9 cellular contexts compared by ENCODE assay signal in genomic region chr6:75604294-75604693, GRCh38. TPM values are rescaled to one million over a fixed set of nuclear protein-coding genes. Genes with fewer than 3 reads are reported as not detected.
DNase-seq lines count a peak whose midpoint lies in the region; ATAC-seq, FAIRE-seq and TF ChIP-seq lines count a peak whose summit lies in the region.
"Had no signal": no experiment of that assay in that cellular context is flagged by ENCODE, and none has a peak within 500 bp of the region (broad histone marks: within the 10 kb centered on the region; RNA-seq: fewer than 3 reads in every experiment).

No MANE protein-coding gene starts in this region.

- CTCF ChIA-PET in Calu3 (lab: Charles Lee): no interaction called here

- H3K4me3 Mint-ChIP-seq in Calu3 (ENCODE audit: low read depth, unreplicated experiment): peak overlapping the region; percentile 81

- no peaks in the 10 kb centered on the region for H3K27me3 Mint-ChIP-seq in Calu3 (ENCODE audit: unreplicated experiment)

- DNase-seq in Calu3 (no peak), NCI-H82 treated with DMSO at 0.1 percent for 48 hours (lab: John Stamatoyannopoulos, UW; ENCODE audit: unreplicated experiment) (peak; percentile 44), pancreas (no peak), OCI-M2 (lab: John Stamatoyannopoulos, UW; ENCODE audit: unreplicated experiment) (no peak), posterior cingulate gyrus (no peak)
- DNase-seq in effector memory CD4-positive, alpha-beta T cell: no peak
- DNase-seq in stimulated activated CD4-positive, alpha-beta T cell treated with anti-CD3 and anti-CD28 coated beads, Interleukin-15, amount 100 ng/mL, for 24 hours: no peak
- DNase-seq: NCI-H524 treated with DMSO at 0.1 percent for 48 hours had no signal

- no TSS peak for BruUV-seq in Calu3 (replicated peaks; lab: Mats Ljungman, UMichigan)

- WGBS in pancreas, 2 donors: 96 to 97% methylated on average over 16 of the region's 16 CpGs

- H3K36me3 Mint-ChIP-seq in Calu3 (ENCODE audit: insufficient read depth, unreplicated experiment): peaks cover 26% of the 10 kb centered on the region

- H3K4me1 ChIP-seq in effector memory CD4-positive, alpha-beta T cell (ENCODE audit: control insufficient read depth, insufficient read depth, low read length, poor library complexity, severe bottlenecking): peaks cover 26% of the 10 kb centered on the region
- peaks cover 0 to 19% (median 17%) of the 10 kb centered on the region in 3 donors for H3K4me1 ChIP-seq in pancreas

- no peak overlapping the region for H3K27ac ChIP-seq in effector memory CD4-positive, alpha-beta T cell (ENCODE audit: insufficient read depth, low read length, poor library complexity, severe bottlenecking)
- no peak overlapping the region for H3K27ac ChIP-seq in pancreas

- TF ChIP-seq CTCF in Calu3 (IDR thresholded peaks at IDR 0.05; ENCODE audit: unreplicated experiment): no peak
- TF ChIP-seq CTCF in pancreas (IDR thresholded peaks at IDR 0.05): no peak

- ATAC-seq in pancreas: no peak
- ATAC-seq in GM18511 (IDR thresholded peaks at IDR 0.05; ENCODE audit: unreplicated experiment): no peak

- no peaks in the 10 kb centered on the region for H3K27me3 ChIP-seq in effector memory CD4-positive, alpha-beta T cell (replicated peaks; ENCODE audit: control insufficient read depth, insufficient read depth, low read length, poor library complexity, severe bottlenecking)
- no peaks in the 10 kb centered on the region for H3K27me3 ChIP-seq in pancreas

- H3K36me3 ChIP-seq in effector memory CD4-positive, alpha-beta T cell (ENCODE audit: control insufficient read depth, insufficient read depth, low read length): peaks cover 4% of the 10 kb centered on the region
- peaks cover 0 to 7% (median 0%) of the 10 kb centered on the region in 3 donors for H3K36me3 ChIP-seq in pancreas

- no peak overlapping the region for H3K27ac Mint-ChIP-seq in Calu3 (ENCODE audit: unreplicated experiment)

- H3K4me3 ChIP-seq in effector memory CD4-positive, alpha-beta T cell (ENCODE audit: insufficient read depth, low read depth, low read length, poor library complexity, severe bottlenecking): peak overlapping the region; percentile 94
- peak overlapping the region in 3 of 4 donors; percentile 67 to 83 (median 78) for H3K4me3 ChIP-seq in pancreas

- H3K9me3 Mint-ChIP-seq in Calu3 (ENCODE audit: low read depth, unreplicated experiment): no peaks in the 10 kb centered on the region

- no peaks in the 10 kb centered on the region for H3K9me3 ChIP-seq in effector memory CD4-positive, alpha-beta T cell (ENCODE audit: control insufficient read depth, low read length)
- no peaks in the 10 kb centered on the region for H3K9me3 ChIP-seq in pancreas

- intact Hi-C loops in Calu3 (cut with micrococcal nuclease; ENCODE audit: unreplicated experiment): loop anchor here (5.0 kb wide), 1 partner anchor 148 kb away; no protein-coding TSS in a partner anchor
- intact Hi-C loops in pancreas (cut with DNase I): no loop called here
- intact Hi-C loops in posterior cingulate gyrus (cut with DNase I): loop anchor here (5.0 kb wide), 2 partner anchors 143 to 322 kb away; partner anchors contain the start of genes MYO6 and TMEM30A

- no peak for FAIRE-seq in pancreas (lab: Jason Lieb, UNC)

- peaks cover 42% of the 10 kb centered on the region for H3K4me1 Mint-ChIP-seq in Calu3 (ENCODE audit: low read depth, unreplicated experiment)

RNA-seq across cellular contexts. Expression of gene SENP6, which starts 2.6 kb away (rescaled TPM):
- total RNA-seq in Calu3 (2022): 76.2 and 93.6 TPM in 2 replicates
- 10 to 100 TPM; 32.8 to 53.1 (median 41.1) TPM for total RNA-seq in pancreas
- polyA plus RNA-seq in pancreas: 10 to 100 TPM; 25.2 to 44.5 TPM

Comparison
In these comparisons a context has a peak if more than half of its experiments do, and no peak if none do; other contexts are left out.
1. intact Hi-C loops: an anchor here in Calu3 (5.0 kb wide) and posterior cingulate gyrus (5.0 kb wide); none called in pancreas.